Comparison of ENCODE assay signal across 28 cellular contexts in genomic region chr2:38130877-38131276, GRCh38. TPM values are rescaled to one million over a fixed set of nuclear protein-coding genes. Genes with fewer than 3 reads are reported as not detected.
DNase-seq lines count a peak whose midpoint lies in the region; ATAC-seq and TF ChIP-seq lines count a peak whose summit lies in the region.
"Had no signal": no experiment of that assay in that cellular context is flagged by ENCODE, and none has a peak within 500 bp of the region (broad histone marks: within the 10 kb centered on the region; RNA-seq: fewer than 3 reads in every experiment).

No MANE protein-coding gene starts in this region.

- H3K9me3 ChIP-seq in left lung = peaks cover 0 to 16% of the 10 kb centered on the region in 2 donors
- H3K9me3 ChIP-seq in upper lobe of right lung = no peaks in the 10 kb centered on the region

- H3K27ac ChIP-seq in left lung = peak overlapping the region; percentile 7 to 91
- H3K27ac ChIP-seq in upper lobe of right lung = peak overlapping the region; percentile 63
- H3K27ac ChIP-seq: 22Rv1, ascending aorta had no signal

- intact Hi-C loops in left lung (cut with DNase I) = no loop called here
- intact Hi-C loops in upper lobe of right lung (cut with DNase I) = no loop called here

- H3K27me3 ChIP-seq in left lung (no peaks in the 10 kb centered on the region), upper lobe of right lung (no peaks in the 10 kb centered on the region)
- H3K27me3 ChIP-seq: ascending aorta, sigmoid colon had no signal

- H3K36me3 ChIP-seq in left lung (no peaks in the 10 kb centered on the region), upper lobe of right lung (no peaks in the 10 kb centered on the region)
- H3K36me3 ChIP-seq: ascending aorta, sigmoid colon had no signal

- ATAC-seq in left lung (peak; percentile 35), upper lobe of right lung (peak; percentile 77), HG03378 (IDR thresholded peaks at IDR 0.05; ENCODE audit: unreplicated experiment) (no peak)
- ATAC-seq: activated naive CD4-positive, alpha-beta T cell treated with anti-CD3 and anti-CD28 coated beads, Interleukin-2, amount 50 U/mL, for 72 hours; Panc1 had no signal

- no peak overlapping the region for H3K4me3 ChIP-seq in left lung
- H3K4me3 ChIP-seq in upper lobe of right lung = no peak overlapping the region
- H3K4me3 ChIP-seq: ascending aorta, sigmoid colon had no signal

- peak; percentile 8 for DNase-seq in NOMO-1 treated with DMSO at 0.1 percent for 48 hours (lab: John Stamatoyannopoulos, UW; ENCODE audit: unreplicated experiment)
- no peak for DNase-seq in NOMO-1 treated with dmso at 0.1 percent for 144 hours (lab: John Stamatoyannopoulos, UW; ENCODE audit: unreplicated experiment)
- peak; percentile 45 for DNase-seq in SKM-1 treated with dmso at 0.1 percent for 144 hours (lab: John Stamatoyannopoulos, UW; ENCODE audit: unreplicated experiment)
- DNase-seq in left lung = no peak
- no peak for DNase-seq in upper lobe of right lung
- no peak for DNase-seq in kidney tubule cell (ENCODE audit: low spot score)
- DNase-seq in activated CD8-positive, alpha-beta memory T cell treated with anti-CD3 and anti-CD28 coated beads for 24 hours = no peak
- DNase-seq: activated CD4-positive, alpha-beta T cell treated with anti-CD3 and anti-CD28 coated beads for 48 hours; activated effector memory CD4-positive, alpha-beta T cell treated with Interleukin-2 at 50 U/mL for 16 hours; C1 segment of cervical spinal cord; Caco-2; DMS53; effector memory CD4-positive, alpha-beta T cell; KG1; NCI-H1417 treated with DMSO at 0.1 percent for 48 hours; NCI-H2029 treated with DMSO at 0.1 percent for 48 hours; NCI-H345; NCI-H69; Right ventricle myocardium superior; sigmoid colon; stimulated activated CD4-positive, alpha-beta T cell treated with anti-CD3 and anti-CD28 coated beads, Interleukin-4, amount 100 ng/mL, for 24 hours; T1000 had no signal

- TF ChIP-seq CTCF in left lung (IDR thresholded peaks at IDR 0.05) (no peak), upper lobe of right lung (IDR thresholded peaks at IDR 0.05) (no peak)

- H3K4me1 ChIP-seq in left lung = peaks cover 0 to 39% of the 10 kb centered on the region in 2 donors
- H3K4me1 ChIP-seq in upper lobe of right lung = peaks cover 8% of the 10 kb centered on the region
- H3K4me1 ChIP-seq: ascending aorta, Caco-2 had no signal

RNA-seq across cellular contexts. Expression of gene CYP1B1, which starts 54.9 kb away (rescaled TPM):
- total RNA-seq in left lung (100 to 1,000 TPM in 1 of 2 donors, 10 to 100 TPM in 1; 30.3 to 155 TPM), upper lobe of right lung (69.4 TPM)
- total RNA-seq: HT1080 had no signal

Comparison
In these comparisons a context has a peak if more than half of its experiments do, and no peak if none do; other contexts are left out.
1. DNase-seq: peak in NOMO-1 treated with DMSO at 0.1 percent for 48 hours (single experiment) and SKM-1 treated with dmso at 0.1 percent for 144 hours (single experiment); none in NOMO-1 treated with dmso at 0.1 percent for 144 hours (single experiment), left lung (0 of 2), upper lobe of right lung (single experiment), kidney tubule cell (single experiment) and activated CD8-positive, alpha-beta memory T cell treated with anti-CD3 and anti-CD28 coated beads for 24 hours (single experiment).